Comparison of ENCODE assay signal across 1 cellular context in the genomic region with DNA sequence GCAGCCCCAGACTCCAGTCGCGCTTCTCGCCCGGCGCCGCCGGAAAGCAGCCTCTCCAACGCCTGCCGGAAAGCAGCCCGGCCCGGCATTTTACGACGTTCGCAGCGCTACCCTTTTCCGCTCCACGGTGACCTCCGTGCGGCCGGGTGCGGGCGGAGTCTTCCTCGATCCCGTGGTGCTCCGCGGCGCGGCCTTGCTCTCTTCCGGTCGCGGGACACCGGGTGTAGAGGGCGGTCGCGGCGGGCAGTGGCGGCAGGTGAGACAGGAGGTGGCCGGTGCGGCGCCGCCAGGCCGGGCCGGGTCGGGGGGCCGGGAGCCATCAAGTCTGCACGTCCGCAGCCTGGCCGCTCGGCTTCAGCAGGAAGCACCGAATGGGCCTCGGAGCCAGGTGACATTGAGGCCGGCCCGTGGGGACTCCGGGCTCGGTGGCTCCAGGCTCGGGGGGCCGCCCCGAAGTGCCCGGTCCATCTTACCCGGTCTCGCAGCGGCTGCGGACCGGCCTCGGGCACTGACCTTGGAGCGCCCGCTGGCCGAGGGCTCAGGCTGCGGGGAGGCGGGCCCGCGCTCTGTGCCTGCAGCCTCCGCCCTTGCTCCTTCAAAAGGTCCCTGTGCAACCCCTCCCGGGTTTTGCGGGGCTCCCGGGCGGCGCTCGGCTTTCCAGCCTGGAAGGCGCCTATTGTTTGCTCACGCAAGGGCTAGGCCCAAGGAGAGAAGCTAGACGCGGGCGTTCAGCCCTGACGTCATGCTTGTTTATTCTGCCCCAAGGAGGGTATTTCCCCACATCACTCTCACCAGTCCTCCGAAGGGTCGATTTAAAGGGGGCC.
TF ChIP-seq lines count a peak whose summit lies in the region.

A gene (plus strand): TSS at position 199 of the 824 bp plus-strand sequence. CDS start 1,511 bp downstream, outside the sequence.
A gene (minus strand): TSS at position 48 of the 824 bp plus-strand sequence. CDS start 249 bp downstream, outside the sequence.

TF ChIP-seq in HepG2, 621 proteins besides CTCF, POLR2A, EP300 and RAD21 (continued from another document and continues in another):
- peak; percentile 57; the same call in 1 of the 2 replicates for TF ChIP-seq ZBTB20 (CRISPR knock-in tag; IDR thresholded peaks at IDR 0.05; ENCODE audit: borderline replicate concordance, low read depth)
- TF ChIP-seq CC2D1A (CRISPR knock-in tag; IDR thresholded peaks at IDR 0.05), result no peak
- no peak for TF ChIP-seq ZNF3 (CRISPR knock-in tag; IDR thresholded peaks at IDR 0.05)
- peak; percentile 56 for TF ChIP-seq ZMYM4 (CRISPR knock-in tag; IDR thresholded peaks at IDR 0.05)
- TF ChIP-seq, protein P1, sequence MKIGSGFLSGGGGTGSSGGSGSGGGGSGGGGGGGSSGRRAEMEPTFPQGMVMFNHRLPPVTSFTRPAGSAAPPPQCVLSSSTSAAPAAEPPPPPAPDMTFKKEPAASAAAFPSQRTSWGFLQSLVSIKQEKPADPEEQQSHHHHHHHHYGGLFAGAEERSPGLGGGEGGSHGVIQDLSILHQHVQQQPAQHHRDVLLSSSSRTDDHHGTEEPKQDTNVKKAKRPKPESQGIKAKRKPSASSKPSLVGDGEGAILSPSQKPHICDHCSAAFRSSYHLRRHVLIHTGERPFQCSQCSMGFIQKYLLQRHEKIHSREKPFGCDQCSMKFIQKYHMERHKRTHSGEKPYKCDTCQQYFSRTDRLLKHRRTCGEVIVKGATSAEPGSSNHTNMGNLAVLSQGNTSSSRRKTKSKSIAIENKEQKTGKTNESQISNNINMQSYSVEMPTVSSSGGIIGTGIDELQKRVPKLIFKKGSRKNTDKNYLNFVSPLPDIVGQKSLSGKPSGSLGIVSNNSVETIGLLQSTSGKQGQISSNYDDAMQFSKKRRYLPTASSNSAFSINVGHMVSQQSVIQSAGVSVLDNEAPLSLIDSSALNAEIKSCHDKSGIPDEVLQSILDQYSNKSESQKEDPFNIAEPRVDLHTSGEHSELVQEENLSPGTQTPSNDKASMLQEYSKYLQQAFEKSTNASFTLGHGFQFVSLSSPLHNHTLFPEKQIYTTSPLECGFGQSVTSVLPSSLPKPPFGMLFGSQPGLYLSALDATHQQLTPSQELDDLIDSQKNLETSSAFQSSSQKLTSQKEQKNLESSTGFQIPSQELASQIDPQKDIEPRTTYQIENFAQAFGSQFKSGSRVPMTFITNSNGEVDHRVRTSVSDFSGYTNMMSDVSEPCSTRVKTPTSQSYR (CRISPR knock-in tag; IDR thresholded peaks at IDR 0.05; ENCODE audit: borderline replicate concordance), result no peak
- TF ChIP-seq THYN1 (CRISPR knock-in tag; IDR thresholded peaks at IDR 0.05; ENCODE audit: borderline replicate concordance, low read depth), result no peak
- peak; percentile 91; the same call in 1 of the 2 replicates for TF ChIP-seq ZNF788 (CRISPR knock-in tag; IDR thresholded peaks at IDR 0.05; ENCODE audit: borderline replicate concordance)
- TF ChIP-seq HNRNPK (IDR thresholded peaks at IDR 0.05; ENCODE audit: low read depth, low read length, poor library complexity, severe bottlenecking), result peak; percentile 63
- TF ChIP-seq, protein P2, sequence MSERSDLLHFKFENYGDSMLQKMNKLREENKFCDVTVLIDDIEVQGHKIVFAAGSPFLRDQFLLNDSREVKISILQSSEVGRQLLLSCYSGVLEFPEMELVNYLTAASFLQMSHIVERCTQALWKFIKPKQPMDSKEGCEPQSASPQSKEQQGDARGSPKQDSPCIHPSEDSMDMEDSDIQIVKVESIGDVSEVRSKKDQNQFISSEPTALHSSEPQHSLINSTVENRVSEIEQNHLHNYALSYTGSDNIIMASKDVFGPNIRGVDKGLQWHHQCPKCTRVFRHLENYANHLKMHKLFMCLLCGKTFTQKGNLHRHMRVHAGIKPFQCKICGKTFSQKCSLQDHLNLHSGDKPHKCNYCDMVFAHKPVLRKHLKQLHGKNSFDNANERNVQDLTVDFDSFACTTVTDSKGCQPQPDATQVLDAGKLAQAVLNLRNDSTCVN (CRISPR knock-in tag; IDR thresholded peaks at IDR 0.05; ENCODE audit: borderline replicate concordance), result 0 out of 2 replicates have a peak, but pooled peaks have one; percentile 23
- peak; percentile 88; the same call in 1 of the 2 replicates for TF ChIP-seq YEATS2 (CRISPR knock-in tag; IDR thresholded peaks at IDR 0.05; ENCODE audit: borderline replicate concordance)
- TF ChIP-seq, protein P3, sequence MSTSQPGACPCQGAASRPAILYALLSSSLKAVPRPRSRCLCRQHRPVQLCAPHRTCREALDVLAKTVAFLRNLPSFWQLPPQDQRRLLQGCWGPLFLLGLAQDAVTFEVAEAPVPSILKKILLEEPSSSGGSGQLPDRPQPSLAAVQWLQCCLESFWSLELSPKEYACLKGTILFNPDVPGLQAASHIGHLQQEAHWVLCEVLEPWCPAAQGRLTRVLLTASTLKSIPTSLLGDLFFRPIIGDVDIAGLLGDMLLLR (CRISPR knock-in tag; IDR thresholded peaks at IDR 0.05), result 0 out of 2 replicates have a peak, but pooled peaks have one; percentile 47
- TF ChIP-seq, protein P4, sequence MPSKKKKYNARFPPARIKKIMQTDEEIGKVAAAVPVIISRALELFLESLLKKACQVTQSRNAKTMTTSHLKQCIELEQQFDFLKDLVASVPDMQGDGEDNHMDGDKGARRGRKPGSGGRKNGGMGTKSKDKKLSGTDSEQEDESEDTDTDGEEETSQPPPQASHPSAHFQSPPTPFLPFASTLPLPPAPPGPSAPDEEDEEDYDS (CRISPR knock-in tag; IDR thresholded peaks at IDR 0.05), result peak; percentile 79
- peak; percentile 50 for TF ChIP-seq HCFC1 (IDR thresholded peaks at IDR 0.05; ENCODE audit: low read depth, low read length)
- no peak for TF ChIP-seq PRPF4 (IDR thresholded peaks at IDR 0.05; ENCODE audit: low read depth, low read length, poor library complexity, severe bottlenecking)
- TF ChIP-seq ZNF34 (CRISPR knock-in tag; IDR thresholded peaks at IDR 0.05; ENCODE audit: borderline replicate concordance), result 0 out of 2 replicates have a peak, but pooled peaks have one; percentile 28
- peak; percentile 71; the same call in 1 of the 2 replicates for TF ChIP-seq ZNF766 (CRISPR knock-in tag; IDR thresholded peaks at IDR 0.05; ENCODE audit: borderline replicate concordance)
- peak; percentile 70 for TF ChIP-seq CBFB (CRISPR knock-in tag; IDR thresholded peaks at IDR 0.05)
- no peak for TF ChIP-seq CENPX (CRISPR knock-in tag; IDR thresholded peaks at IDR 0.05)
- peak; percentile 53 for TF ChIP-seq SKI (IDR thresholded peaks at IDR 0.05; ENCODE audit: partially characterized antibody)
- no peak; the same call in 1 of the 2 replicates for TF ChIP-seq POLR2AphosphoS2 (IDR thresholded peaks at IDR 0.05; ENCODE audit: low read depth, low read length)
- TF ChIP-seq, protein P5, sequence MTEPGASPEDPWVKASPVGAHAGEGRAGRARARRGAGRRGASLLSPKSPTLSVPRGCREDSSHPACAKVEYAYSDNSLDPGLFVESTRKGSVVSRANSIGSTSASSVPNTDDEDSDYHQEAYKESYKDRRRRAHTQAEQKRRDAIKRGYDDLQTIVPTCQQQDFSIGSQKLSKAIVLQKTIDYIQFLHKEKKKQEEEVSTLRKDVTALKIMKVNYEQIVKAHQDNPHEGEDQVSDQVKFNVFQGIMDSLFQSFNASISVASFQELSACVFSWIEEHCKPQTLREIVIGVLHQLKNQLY (CRISPR knock-in tag; IDR thresholded peaks at IDR 0.05), result peak; percentile 52; the same call in 1 of the 2 replicates
- peak; percentile 86 for TF ChIP-seq GTF2F1 (IDR thresholded peaks at IDR 0.05; ENCODE audit: low read length)
- TF ChIP-seq, protein P6, sequence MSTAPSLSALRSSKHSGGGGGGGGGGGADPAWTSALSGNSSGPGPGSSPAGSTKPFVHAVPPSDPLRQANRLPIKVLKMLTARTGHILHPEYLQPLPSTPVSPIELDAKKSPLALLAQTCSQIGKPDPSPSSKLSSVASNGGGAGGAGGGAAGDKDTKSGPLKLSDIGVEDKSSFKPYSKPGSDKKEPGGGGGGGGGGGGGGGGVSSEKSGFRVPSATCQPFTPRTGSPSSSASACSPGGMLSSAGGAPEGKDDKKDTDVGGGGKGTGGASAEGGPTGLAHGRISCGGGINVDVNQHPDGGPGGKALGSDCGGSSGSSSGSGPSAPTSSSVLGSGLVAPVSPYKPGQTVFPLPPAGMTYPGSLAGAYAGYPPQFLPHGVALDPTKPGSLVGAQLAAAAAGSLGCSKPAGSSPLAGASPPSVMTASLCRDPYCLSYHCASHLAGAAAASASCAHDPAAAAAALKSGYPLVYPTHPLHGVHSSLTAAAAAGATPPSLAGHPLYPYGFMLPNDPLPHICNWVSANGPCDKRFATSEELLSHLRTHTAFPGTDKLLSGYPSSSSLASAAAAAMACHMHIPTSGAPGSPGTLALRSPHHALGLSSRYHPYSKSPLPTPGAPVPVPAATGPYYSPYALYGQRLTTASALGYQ (CRISPR knock-in tag; IDR thresholded peaks at IDR 0.05), result 0 out of 2 replicates have a peak, but pooled peaks have one; percentile 55
- TF ChIP-seq, protein P7, sequence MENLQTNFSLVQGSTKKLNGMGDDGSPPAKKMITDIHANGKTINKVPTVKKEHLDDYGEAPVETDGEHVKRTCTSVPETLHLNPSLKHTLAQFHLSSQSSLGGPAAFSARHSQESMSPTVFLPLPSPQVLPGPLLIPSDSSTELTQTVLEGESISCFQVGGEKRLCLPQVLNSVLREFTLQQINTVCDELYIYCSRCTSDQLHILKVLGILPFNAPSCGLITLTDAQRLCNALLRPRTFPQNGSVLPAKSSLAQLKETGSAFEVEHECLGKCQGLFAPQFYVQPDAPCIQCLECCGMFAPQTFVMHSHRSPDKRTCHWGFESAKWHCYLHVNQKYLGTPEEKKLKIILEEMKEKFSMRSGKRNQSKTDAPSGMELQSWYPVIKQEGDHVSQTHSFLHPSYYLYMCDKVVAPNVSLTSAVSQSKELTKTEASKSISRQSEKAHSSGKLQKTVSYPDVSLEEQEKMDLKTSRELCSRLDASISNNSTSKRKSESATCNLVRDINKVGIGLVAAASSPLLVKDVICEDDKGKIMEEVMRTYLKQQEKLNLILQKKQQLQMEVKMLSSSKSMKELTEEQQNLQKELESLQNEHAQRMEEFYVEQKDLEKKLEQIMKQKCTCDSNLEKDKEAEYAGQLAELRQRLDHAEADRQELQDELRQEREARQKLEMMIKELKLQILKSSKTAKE (CRISPR knock-in tag; IDR thresholded peaks at IDR 0.05; ENCODE audit: borderline replicate concordance), result no peak
- TF ChIP-seq, protein P8, sequence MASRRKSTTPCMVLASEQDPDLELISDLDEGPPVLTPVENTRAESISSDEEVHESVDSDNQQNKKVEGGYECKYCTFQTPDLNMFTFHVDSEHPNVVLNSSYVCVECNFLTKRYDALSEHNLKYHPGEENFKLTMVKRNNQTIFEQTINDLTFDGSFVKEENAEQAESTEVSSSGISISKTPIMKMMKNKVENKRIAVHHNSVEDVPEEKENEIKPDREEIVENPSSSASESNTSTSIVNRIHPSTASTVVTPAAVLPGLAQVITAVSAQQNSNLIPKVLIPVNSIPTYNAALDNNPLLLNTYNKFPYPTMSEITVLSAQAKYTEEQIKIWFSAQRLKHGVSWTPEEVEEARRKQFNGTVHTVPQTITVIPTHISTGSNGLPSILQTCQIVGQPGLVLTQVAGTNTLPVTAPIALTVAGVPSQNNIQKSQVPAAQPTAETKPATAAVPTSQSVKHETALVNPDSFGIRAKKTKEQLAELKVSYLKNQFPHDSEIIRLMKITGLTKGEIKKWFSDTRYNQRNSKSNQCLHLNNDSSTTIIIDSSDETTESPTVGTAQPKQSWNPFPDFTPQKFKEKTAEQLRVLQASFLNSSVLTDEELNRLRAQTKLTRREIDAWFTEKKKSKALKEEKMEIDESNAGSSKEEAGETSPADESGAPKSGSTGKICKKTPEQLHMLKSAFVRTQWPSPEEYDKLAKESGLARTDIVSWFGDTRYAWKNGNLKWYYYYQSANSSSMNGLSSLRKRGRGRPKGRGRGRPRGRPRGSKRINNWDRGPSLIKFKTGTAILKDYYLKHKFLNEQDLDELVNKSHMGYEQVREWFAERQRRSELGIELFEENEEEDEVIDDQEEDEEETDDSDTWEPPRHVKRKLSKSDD (CRISPR knock-in tag; IDR thresholded peaks at IDR 0.05; ENCODE audit: low read depth), result 0 out of 2 replicates have a peak, but pooled peaks have one; percentile 76
- TF ChIP-seq REPIN1 (CRISPR knock-in tag; IDR thresholded peaks at IDR 0.05; ENCODE audit: borderline replicate concordance, low read depth), result peak; percentile 89
- TF ChIP-seq ZNF781 (CRISPR knock-in tag; IDR thresholded peaks at IDR 0.05; ENCODE audit: borderline replicate concordance, not compliant biosample characterization), result peak; percentile 84
- TF ChIP-seq MAFK (conservative IDR thresholded peaks at IDR 0.05 in 1 of 2, IDR thresholded peaks at IDR 0.05 in 1 of 2; ENCODE audit: low read length in 2 of 2), result no peak
- peak; percentile 84; the same call in 1 of the 2 replicates for TF ChIP-seq MAF1 (CRISPR knock-in tag; IDR thresholded peaks at IDR 0.05; ENCODE audit: borderline replicate concordance)
- no peak for TF ChIP-seq NR3C1 (CRISPR knock-in tag; IDR thresholded peaks at IDR 0.05)
- peak; percentile 4; the same call in 1 of the 2 replicates for TF ChIP-seq ZIK1 (CRISPR knock-in tag; IDR thresholded peaks at IDR 0.05; ENCODE audit: borderline replicate concordance, low read depth)
- peak; percentile 26; the same call in 1 of the 2 replicates for TF ChIP-seq HNF4A (CRISPR knock-in tag; IDR thresholded peaks at IDR 0.05)
- peak; percentile 69 for TF ChIP-seq RXRA (CRISPR knock-in tag; IDR thresholded peaks at IDR 0.05)
- TF ChIP-seq AGO1 (IDR thresholded peaks at IDR 0.05; ENCODE audit: low read depth, low read length, poor library complexity, severe bottlenecking), result peak; percentile 85
- 0 out of 2 replicates have a peak, but pooled peaks have one; percentile 21 for TF ChIP-seq ZFP37 (CRISPR knock-in tag; IDR thresholded peaks at IDR 0.05; ENCODE audit: borderline replicate concordance)
- TF ChIP-seq PLRG1 (conservative IDR thresholded peaks at IDR 0.05), result no peak
- no peak; the same call in 1 of the 2 replicates for TF ChIP-seq ETV6 (CRISPR knock-in tag; conservative IDR thresholded peaks at IDR 0.05)
- peak; percentile 13; the same call in 1 of the 2 replicates for TF ChIP-seq ZNF589 (CRISPR knock-in tag; conservative IDR thresholded peaks at IDR 0.05)
- TF ChIP-seq SIX4 (CRISPR knock-in tag; IDR thresholded peaks at IDR 0.05), result 0 out of 2 replicates have a peak, but pooled peaks have one; percentile 31
- TF ChIP-seq ZNF569 (CRISPR knock-in tag; IDR thresholded peaks at IDR 0.05; ENCODE audit: borderline replicate concordance), result peak; percentile 92; the same call in 1 of the 2 replicates
- TF ChIP-seq, protein P9, sequence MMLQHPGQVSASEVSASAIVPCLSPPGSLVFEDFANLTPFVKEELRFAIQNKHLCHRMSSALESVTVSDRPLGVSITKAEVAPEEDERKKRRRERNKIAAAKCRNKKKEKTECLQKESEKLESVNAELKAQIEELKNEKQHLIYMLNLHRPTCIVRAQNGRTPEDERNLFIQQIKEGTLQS (CRISPR knock-in tag; IDR thresholded peaks at IDR 0.05), result no peak
- TF ChIP-seq ZNF224 (CRISPR knock-in tag; IDR thresholded peaks at IDR 0.05), result no peak
- peak; percentile 96 for TF ChIP-seq PHF20 (CRISPR knock-in tag; IDR thresholded peaks at IDR 0.05)
- TF ChIP-seq NR1H2 (CRISPR knock-in tag; IDR thresholded peaks at IDR 0.05; ENCODE audit: borderline replicate concordance, low read depth), result peak; percentile 57; the same call in 1 of the 2 replicates
- 0 out of 2 replicates have a peak, but pooled peaks have one; percentile 53 for TF ChIP-seq ZMYM2 (CRISPR knock-in tag; IDR thresholded peaks at IDR 0.05)
- 0 out of 2 replicates have a peak, but pooled peaks have one; percentile 29 for TF ChIP-seq SNAPC2 (CRISPR knock-in tag; IDR thresholded peaks at IDR 0.05)
- TF ChIP-seq KDM4B (CRISPR knock-in tag; IDR thresholded peaks at IDR 0.05), result peak; percentile 72; the same call in 1 of the 2 replicates
